1 cellular context compared by ENCODE assay signal in the genomic region with DNA sequence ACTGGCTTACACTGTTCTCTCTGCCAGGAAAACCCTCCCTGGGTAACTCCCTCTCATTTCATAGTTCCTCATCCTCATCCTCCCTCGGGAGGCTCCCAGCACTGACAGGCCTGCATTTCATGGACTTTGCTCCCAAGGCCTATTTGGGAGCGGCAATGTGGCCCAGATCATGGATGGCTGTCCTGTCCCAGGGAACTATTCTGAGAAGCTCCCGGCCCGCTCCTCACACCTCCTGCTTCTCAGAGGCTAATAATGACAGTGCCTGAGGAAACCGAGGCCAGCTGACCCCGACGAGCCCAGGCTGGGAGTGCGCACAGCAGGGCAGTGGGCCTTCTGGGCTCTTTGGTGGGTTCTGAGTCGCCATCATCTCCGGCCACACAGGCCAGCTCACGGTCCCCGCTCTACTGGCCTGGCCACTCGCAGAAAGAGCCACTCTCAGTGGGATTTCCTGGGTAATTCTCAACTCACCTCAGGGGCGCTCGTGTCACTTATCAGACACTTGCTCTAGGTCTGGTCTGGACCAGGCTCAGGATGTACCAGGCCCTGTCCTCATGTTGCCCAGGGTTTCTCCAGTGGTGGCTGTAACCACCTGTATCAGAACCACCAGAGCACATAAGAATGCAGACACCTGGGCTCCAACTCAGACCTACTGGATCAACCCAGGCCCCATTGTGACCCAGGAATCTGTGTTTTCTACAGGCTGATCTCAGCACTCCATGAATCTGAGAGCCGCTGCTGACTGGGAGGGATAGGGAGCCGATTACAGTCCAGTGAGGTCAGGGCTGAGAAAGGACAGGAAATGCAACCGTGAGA.
TF ChIP-seq lines count a peak whose summit lies in the region.

No MANE protein-coding gene starts in this region.

TF ChIP-seq in H1, 55 proteins besides CTCF, POLR2A, EP300 and RAD21:
- TF ChIP-seq POLR2AphosphoS5 (IDR thresholded peaks at IDR 0.05; ENCODE audit: low read depth, low read length) (no peak), NRF1 (IDR thresholded peaks at IDR 0.05; ENCODE audit: low read depth, low read length) (no peak), SUZ12 (IDR thresholded peaks at IDR 0.05; ENCODE audit: low read length) (no peak), TCF12 (IDR thresholded peaks at IDR 0.05; ENCODE audit: low read depth, low read length) (no peak), PHF8 (conservative IDR thresholded peaks at IDR 0.05; ENCODE audit: low read depth, low read length) (no peak), TBP (IDR thresholded peaks at IDR 0.05; ENCODE audit: low read depth, low read length) (no peak), JUN (IDR thresholded peaks at IDR 0.05; ENCODE audit: low read depth, low read length) (no peak), TAF7 (optimal IDR thresholded peaks at IDR 0.05; ENCODE audit: borderline replicate concordance, low read depth, low read length) (no peak), ZNF274 (IDR thresholded peaks at IDR 0.05; ENCODE audit: borderline replicate concordance, extremely low read depth, low read length) (no peak), SRF (IDR thresholded peaks at IDR 0.05; ENCODE audit: low read depth, low read length) (no peak), EZH2 (IDR thresholded peaks at IDR 0.05; ENCODE audit: low read depth, low read length, severe bottlenecking) (no peak), SP1 (IDR thresholded peaks at IDR 0.05; ENCODE audit: low read depth, low read length) (no peak), RNF2 (IDR thresholded peaks at IDR 0.05; ENCODE audit: borderline replicate concordance, low read depth, low read length, missing control alignments, poor library complexity, severe bottlenecking) (no peak), TEAD4 (IDR thresholded peaks at IDR 0.05; ENCODE audit: low read depth, low read length) (no peak), HDAC2 (IDR thresholded peaks at IDR 0.05; ENCODE audit: borderline replicate concordance in 1 of 2, low read depth in 2 of 2, low read length in 2 of 2) (no peak), SP2 (IDR thresholded peaks at IDR 0.05; ENCODE audit: low read length) (no peak)
- TF ChIP-seq, protein P1, sequence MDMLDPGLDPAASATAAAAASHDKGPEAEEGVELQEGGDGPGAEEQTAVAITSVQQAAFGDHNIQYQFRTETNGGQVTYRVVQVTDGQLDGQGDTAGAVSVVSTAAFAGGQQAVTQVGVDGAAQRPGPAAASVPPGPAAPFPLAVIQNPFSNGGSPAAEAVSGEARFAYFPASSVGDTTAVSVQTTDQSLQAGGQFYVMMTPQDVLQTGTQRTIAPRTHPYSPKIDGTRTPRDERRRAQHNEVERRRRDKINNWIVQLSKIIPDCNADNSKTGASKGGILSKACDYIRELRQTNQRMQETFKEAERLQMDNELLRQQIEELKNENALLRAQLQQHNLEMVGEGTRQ (IDR thresholded peaks at IDR 0.05; ENCODE audit: low read length): no peak
- TF ChIP-seq, protein P2, sequence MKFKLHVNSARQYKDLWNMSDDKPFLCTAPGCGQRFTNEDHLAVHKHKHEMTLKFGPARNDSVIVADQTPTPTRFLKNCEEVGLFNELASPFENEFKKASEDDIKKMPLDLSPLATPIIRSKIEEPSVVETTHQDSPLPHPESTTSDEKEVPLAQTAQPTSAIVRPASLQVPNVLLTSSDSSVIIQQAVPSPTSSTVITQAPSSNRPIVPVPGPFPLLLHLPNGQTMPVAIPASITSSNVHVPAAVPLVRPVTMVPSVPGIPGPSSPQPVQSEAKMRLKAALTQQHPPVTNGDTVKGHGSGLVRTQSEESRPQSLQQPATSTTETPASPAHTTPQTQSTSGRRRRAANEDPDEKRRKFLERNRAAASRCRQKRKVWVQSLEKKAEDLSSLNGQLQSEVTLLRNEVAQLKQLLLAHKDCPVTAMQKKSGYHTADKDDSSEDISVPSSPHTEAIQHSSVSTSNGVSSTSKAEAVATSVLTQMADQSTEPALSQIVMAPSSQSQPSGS (IDR thresholded peaks at IDR 0.05; ENCODE audit: low read length): no peak
